Comparison of ENCODE assay signal across 8 cellular contexts in the genomic region with DNA sequence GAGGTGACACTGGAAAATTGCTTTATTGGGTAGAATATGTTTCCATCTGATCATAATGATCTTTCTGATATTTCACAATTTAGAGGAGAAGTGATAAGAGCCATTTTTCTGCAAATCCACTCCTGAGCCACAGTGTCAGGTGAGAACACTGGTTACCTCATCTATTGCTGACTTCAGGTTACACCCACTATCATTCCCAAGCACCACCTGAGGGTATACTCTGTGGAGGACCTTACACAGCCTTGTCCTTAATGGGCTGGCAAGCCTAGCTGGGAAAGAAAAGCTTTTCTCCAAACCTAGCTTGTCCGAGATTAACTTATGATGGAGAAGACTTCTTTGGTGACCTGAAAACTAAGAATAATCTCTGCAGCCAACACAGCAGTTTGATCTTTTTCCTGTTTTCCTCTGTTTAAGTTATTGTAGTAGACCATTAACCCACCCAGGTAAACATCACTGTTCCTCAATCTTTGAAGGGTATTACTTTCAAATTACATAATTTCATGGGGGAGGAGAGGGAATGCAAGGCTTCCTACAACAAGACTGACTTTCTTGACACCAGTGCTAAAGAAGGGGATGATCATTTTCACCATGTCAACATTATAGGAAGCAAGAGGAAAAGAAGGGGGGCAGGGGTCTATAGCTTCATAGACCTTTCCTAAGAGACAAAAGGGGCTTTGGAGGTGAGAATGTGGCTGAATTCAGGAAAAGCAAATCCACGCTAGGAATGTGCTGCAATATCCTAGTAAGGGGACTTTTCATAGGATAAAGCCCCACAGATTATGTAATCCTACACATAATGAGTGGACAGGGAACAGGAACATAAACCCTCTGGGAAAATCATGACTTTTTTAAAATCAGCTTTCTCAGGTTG. TPM values are rescaled to one million over a fixed set of nuclear protein-coding genes. Genes with fewer than 3 reads are reported as not detected.
DNase-seq lines count a peak whose midpoint lies in the region; ATAC-seq, FAIRE-seq and TF ChIP-seq lines count a peak whose summit lies in the region.

No MANE protein-coding gene starts in this region.

- H3K4me3 ChIP-seq in A549: peak overlapping the region; percentile 92; the same call in 2 of the 3 replicates
- peak overlapping the region in 1 of 2 experiments; percentile 91; a peak in 2 of 4 replicates for H3K4me3 ChIP-seq in HCT116 (replicated peaks in 1 of 2; ENCODE audit: low read depth in 1 of 2, low read length in 2 of 2)
- peak overlapping the region in 1 of 2 experiments; percentile 91 for H3K4me3 ChIP-seq in mesenchymal stem cell (ENCODE audit: insufficient read depth in 1 of 2, low read depth in 1 of 2, low read length in 2 of 2)

- H3K36me3 ChIP-seq in HCT116 (ENCODE audit: control insufficient read depth in 1 of 2, insufficient read depth in 2 of 2, low read length in 2 of 2) (no peaks in the 10 kb centered on the region), mesenchymal stem cell (ENCODE audit: control insufficient read depth in 1 of 2, insufficient read depth in 2 of 2, low read depth in 1 of 2, low read length in 2 of 2) (peaks cover 0 to 2% of the 10 kb centered on the region in 2 experiments)

- peaks cover 10% of the 10 kb centered on the region for H3K79me1 ChIP-seq in mesenchymal stem cell (replicated peaks; ENCODE audit: low read length, poor library complexity, severe bottlenecking)

- peaks cover 51% of the 10 kb centered on the region for H3K79me2 ChIP-seq in HCT116 (ENCODE audit: insufficient read depth, low read length)

- H3K9me2 ChIP-seq in HCT116 (ENCODE audit: insufficient read depth): no peaks in the 10 kb centered on the region

- H3K4me1 ChIP-seq in A549 (peaks cover 38% of the 10 kb centered on the region), HCT116 (ENCODE audit: control insufficient read depth in 1 of 2, insufficient read depth in 2 of 2, low read length in 2 of 2) (peaks cover 15 to 27% of the 10 kb centered on the region in 2 experiments), mesenchymal stem cell (ENCODE audit: control insufficient read depth, insufficient read depth, low read depth, low read length) (peaks cover 4% of the 10 kb centered on the region)

- H3K36me3 Mint-ChIP-seq in brain: no peaks in the 10 kb centered on the region

- H2AFZ ChIP-seq in HCT116 (ENCODE audit: low read depth, low read length, poor library complexity, severe bottlenecking) (no peak overlapping the region), mesenchymal stem cell (ENCODE audit: low read depth, low read length) (no peak overlapping the region)

- WGBS in A549 (ENCODE audit: missing lambda C conversion rate): 63% methylated on average over 2 of the region's 2 CpGs
- WGBS in mesenchymal stem cell: no CpG with 5 or more reads among the region's 2 CpGs

- TF ChIP-seq RAD21 in A549 (conservative IDR thresholded peaks at IDR 0.05 in 1 of 2, IDR thresholded peaks at IDR 0.05 in 1 of 2) (no peak), HCT116 (IDR thresholded peaks at IDR 0.05; ENCODE audit: low read depth) (no peak)

- H4K8ac ChIP-seq in mesenchymal stem cell (ENCODE audit: low read length): no peak overlapping the region

- H3K18ac ChIP-seq in mesenchymal stem cell (ENCODE audit: low read depth in 1 of 2, low read length in 2 of 2): no peak overlapping the region

- H3K9me3 ChIP-seq in A549 (no peaks in the 10 kb centered on the region), HCT116 (ENCODE audit: control insufficient read depth in 1 of 2, insufficient read depth in 1 of 2, low read depth in 1 of 2, low read length in 2 of 2) (no peaks in the 10 kb centered on the region), mesenchymal stem cell (ENCODE audit: control insufficient read depth, low read length) (no peaks in the 10 kb centered on the region)

- TF ChIP-seq CTCF in A549 (IDR thresholded peaks at IDR 0.05) (no peak), HCT116 (IDR thresholded peaks at IDR 0.05 in 2 of 3, conservative IDR thresholded peaks at IDR 0.05 in 1 of 3; ENCODE audit: borderline replicate concordance in 1 of 3, insufficient read depth in 1 of 3, low read depth in 2 of 3, low read length in 2 of 3) (no peak), brain (conservative IDR thresholded peaks at IDR 0.05) (no peak)

- H3K9me3 Mint-ChIP-seq in brain: no peaks in the 10 kb centered on the region

- no TSS peak for BruUV-seq in HCT116 (replicated peaks; lab: Mats Ljungman, UMichigan)

- no peak for TF ChIP-seq EP300 in A549 (IDR thresholded peaks at IDR 0.05)

- no peak overlapping the region for H2BK5ac ChIP-seq in mesenchymal stem cell (ENCODE audit: low read depth, low read length, poor library complexity, severe bottlenecking)

- peak overlapping the region; percentile 83 for H3K9ac ChIP-seq in HCT116 (ENCODE audit: low read length)
- H3K9ac ChIP-seq in mesenchymal stem cell (ENCODE audit: low read length): peak overlapping the region; percentile 93

- H3K4me3 Mint-ChIP-seq in brain: peak overlapping the region; percentile 91 to 98 (median 96)

- H2BK12ac ChIP-seq in mesenchymal stem cell (ENCODE audit: low read length in 2 of 2): peak overlapping the region in 1 of 2 experiments; percentile 54

- CTCF ChIA-PET in A549 (lab: Yijun Ruan, JAX) (interaction anchor here (0.7 to 6.7 kb wide), 10 partner anchors 8 to 85 kb away, joined by 3 to 83 read pairs (median 6); a partner anchor contains a TSS), HCT116 (lab: Charles Lee) (interaction anchor here (1.4 kb wide), 1 partner anchor 32 kb away, joined by 3 read pairs; no protein-coding TSS in a partner anchor)

- no peak for ATAC-seq in A549
- no peak for ATAC-seq in HCT116
- no peak for ATAC-seq in HG02642 (IDR thresholded peaks at IDR 0.05; ENCODE audit: poor library complexity, unreplicated experiment)
- ATAC-seq in GM18867 (IDR thresholded peaks at IDR 0.05; ENCODE audit: unreplicated experiment): no peak

- H3K27me3 Mint-ChIP-seq in brain: peaks cover 28% of the 10 kb centered on the region

- no peak overlapping the region for H2BK120ac ChIP-seq in mesenchymal stem cell (ENCODE audit: low read depth, low read length)

- no peak for DNase-seq in A549 (ENCODE audit: low read depth in 1 of 2, low spot score in 1 of 2)
- no peak for DNase-seq in HCT116 (ENCODE audit: low read depth, low spot score)
- DNase-seq in mesenchymal stem cell: peak; percentile 33
- DNase-seq in activated gamma-delta T cell (lab: John Stamatoyannopoulos, UW): no peak
- no peak for DNase-seq in NCI-H2081 treated with DMSO at 0.1 percent for 48 hours (lab: John Stamatoyannopoulos, UW)

- intact Hi-C loops in HCT116 (cut with micrococcal nuclease): no loop called here

- TF ChIP-seq POLR2A in A549 (IDR thresholded peaks at IDR 0.05; ENCODE audit: low read length) (no peak), HCT116 (IDR thresholded peaks at IDR 0.05; ENCODE audit: borderline replicate concordance, extremely low read depth, insufficient read depth, insufficient read length) (no peak)

- no peak overlapping the region for H2AK5ac ChIP-seq in mesenchymal stem cell (ENCODE audit: low read length, severe bottlenecking)

- H4K20me1 ChIP-seq in HCT116 (ENCODE audit: insufficient read depth): no peaks in the 10 kb centered on the region

- no peak overlapping the region for H2BK15ac ChIP-seq in mesenchymal stem cell (ENCODE audit: low read depth, poor library complexity, severe bottlenecking)

- H3K27ac Mint-ChIP-seq in brain: peak overlapping the region in 1 of 5 experiments; percentile 94

- H3K4me1 Mint-ChIP-seq in brain: peaks cover 18% of the 10 kb centered on the region

- no peaks in the 10 kb centered on the region for H3K27me3 ChIP-seq in HCT116 (ENCODE audit: insufficient read depth, low read length)
- H3K27me3 ChIP-seq in mesenchymal stem cell (ENCODE audit: control insufficient read depth in 1 of 2, insufficient read depth in 1 of 2, low read length in 2 of 2): no peaks in the 10 kb centered on the region

- H3K4me2 ChIP-seq in A549 (peak overlapping the region; percentile 81), HCT116 (ENCODE audit: low read length) (peak overlapping the region; percentile 97), mesenchymal stem cell (ENCODE audit: low read length, poor library complexity, severe bottlenecking) (peak overlapping the region; percentile 81)

- no peak overlapping the region for H3K23ac ChIP-seq in mesenchymal stem cell (ENCODE audit: low read length in 2 of 2)

- H3K4ac ChIP-seq in mesenchymal stem cell (ENCODE audit: low read depth in 1 of 2, low read length in 2 of 2): no peak overlapping the region

- no peak overlapping the region for H3K14ac ChIP-seq in mesenchymal stem cell (ENCODE audit: low read length in 2 of 2)

- H3K27ac ChIP-seq in A549 (peak overlapping the region in 1 of 2 experiments; percentile 93; a peak in 3 of 6 replicates), HCT116 (ENCODE audit: low read depth, low read length) (no peak overlapping the region), mesenchymal stem cell (ENCODE audit: low read length, poor library complexity, severe bottlenecking) (no peak overlapping the region)

- RAD21 ChIA-PET in HCT116 (lab: Charles Lee; ENCODE audit: low non-redundant PET in 1 of 2, low total read pairs in 2 of 2, uncharacterized antibody in 2 of 2, unreplicated experiment in 2 of 2): no interaction called here

- no peak for FAIRE-seq in A549 (lab: Jason Lieb, UNC)

- POLR2A ChIA-PET in A549 (lab: Yijun Ruan, JAX): interaction anchor here (4.4 kb wide), 1 partner anchor 40 kb away, joined by 66 read pairs; a partner anchor contains a TSS
- POLR2A ChIA-PET in HCT116 (lab: Charles Lee): interaction anchor here (1.4 kb wide), 1 partner anchor 14 kb away, joined by 4 read pairs; no protein-coding TSS in a partner anchor

- H4K91ac ChIP-seq in mesenchymal stem cell (ENCODE audit: low read length): no peak overlapping the region

RNA-seq across cellular contexts. Expression of a gene that starts 1.7 kb away (rescaled TPM):
- polyA plus RNA-seq in A549 (2011; rRNA removed) (32.2 and 33.2 TPM in 2 replicates), A549 (2017; fragmentation: RNase III; extraction: RNeasy Plus Mini Kit Qiagen cat#74134 plus additional on column Dnase treatment) (20.7 to 25.8 TPM (median 21.4 TPM) in 3 replicates), brain (ENCODE audit: insufficient read depth, low read depth, low replicate concordance) (4.2 TPM)
- 10.6 and 12.9 TPM in 2 replicates for polyA plus RNA-seq in A549 (2012; cell fraction: cytosol; rRNA removed)
- polyA plus RNA-seq in A549 (2012; cell fraction: nucleus; rRNA removed): 12.4 TPM in 2 replicates
- polyA minus RNA-seq in A549 (2011; rRNA and poly(A)+ RNA removed): 34.7 and 36.7 TPM in 2 replicates
- 11.5 TPM for total RNA-seq in HCT116 (2021; ENCODE audit: unreplicated experiment)
- polyA plus RNA-seq in HCT116 (2012): 7.3 and 8.3 TPM in 2 replicates
- polyA plus RNA-seq in mesenchymal stem cell (2013, experiment 1 of 2): 13.5 TPM
- 13.3 TPM for polyA plus RNA-seq in mesenchymal stem cell (2013, experiment 2 of 2)

RNA-seq across cellular contexts. Expression of a gene that starts 41.4 kb away (rescaled TPM):
- polyA plus RNA-seq in A549 (2011; rRNA removed) (132 and 187 TPM in 2 replicates), A549 (2017; fragmentation: RNase III; extraction: RNeasy Plus Mini Kit Qiagen cat#74134 plus additional on column Dnase treatment) (92.3 to 96.5 TPM (median 93.3 TPM) in 3 replicates), brain (ENCODE audit: insufficient read depth, low read depth, low replicate concordance) (19.3 TPM)
- 28.9 and 30.3 TPM in 2 replicates for polyA plus RNA-seq in A549 (2012; cell fraction: cytosol; rRNA removed)
- 23.6 and 46.4 TPM in 2 replicates for polyA plus RNA-seq in A549 (2012; cell fraction: nucleus; rRNA removed)
- 71.8 and 77.7 TPM in 2 replicates for polyA minus RNA-seq in A549 (2011; rRNA and poly(A)+ RNA removed)
- total RNA-seq in HCT116 (2021; ENCODE audit: unreplicated experiment): 95.6 TPM
- 20.8 and 31.4 TPM in 2 replicates for polyA plus RNA-seq in HCT116 (2012)
- polyA plus RNA-seq in mesenchymal stem cell (2013, experiment 1 of 2): 12.9 TPM
- 13.6 TPM for polyA plus RNA-seq in mesenchymal stem cell (2013, experiment 2 of 2)
